Comparison of ENCODE assay signal across 1 cellular context in the genomic region with DNA sequence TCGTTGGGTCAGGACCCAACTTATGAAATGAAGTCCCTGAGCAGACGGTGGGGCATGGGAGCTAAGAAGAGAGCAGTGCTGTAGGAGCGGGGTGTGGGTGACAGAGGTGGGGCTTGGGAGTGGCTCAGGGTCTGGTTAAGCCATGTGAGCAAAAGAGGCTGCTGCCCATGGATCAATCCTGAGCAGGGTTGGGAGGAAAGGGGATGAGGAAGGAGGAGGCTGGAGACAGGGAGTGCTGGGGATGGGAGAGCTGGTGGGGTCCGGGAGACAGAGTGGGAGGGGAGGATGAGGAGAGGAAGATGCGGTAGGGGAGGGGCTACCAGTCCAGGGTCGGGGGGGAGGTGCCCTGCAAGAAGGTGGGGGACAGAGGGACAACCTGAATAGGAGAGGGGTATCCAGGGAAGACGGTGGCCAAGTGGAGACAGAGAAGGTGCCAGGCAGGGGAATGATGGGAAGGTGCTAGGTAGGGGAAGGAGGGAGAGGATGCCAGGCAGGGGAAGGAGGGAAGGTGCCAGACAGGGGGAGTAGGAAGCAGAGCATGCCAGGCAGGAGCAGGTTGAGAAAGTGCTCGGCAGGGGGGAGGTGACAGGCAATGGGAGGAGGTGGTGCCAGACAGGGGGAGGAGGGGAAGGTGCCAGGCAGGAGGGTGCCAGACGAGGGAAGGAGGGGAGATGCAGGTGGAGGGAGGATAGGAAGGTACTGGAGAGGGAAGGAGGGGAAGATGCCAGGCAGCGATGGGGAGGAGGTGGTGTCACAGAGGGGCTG.
A peak's percentile ranks its signal among the peaks of the same experiment; 100 is the strongest.
TF ChIP-seq lines count a peak whose summit lies in the region.

No MANE protein-coding gene starts in this region.

TF ChIP-seq in H1, 55 proteins besides CTCF, POLR2A, EP300 and RAD21:
- TF ChIP-seq KDM4A (IDR thresholded peaks at IDR 0.05; ENCODE audit: low read depth, low read length, severe bottlenecking) (no peak), EZH2 (IDR thresholded peaks at IDR 0.05; ENCODE audit: low read depth, low read length, severe bottlenecking) (peak; percentile 19)
